Comparison of ENCODE assay signal across 24 cellular contexts in genomic region chr18:58152216-58152615, GRCh38.
"Had no signal": no experiment of that assay in that cellular context is flagged by ENCODE, and none has a peak within 500 bp of the region (broad histone marks: within the 10 kb centered on the region; RNA-seq: fewer than 3 reads in every experiment).

No MANE protein-coding gene starts in this region.

- H3K27me3 ChIP-seq: neutrophil, pancreas, right lobe of liver, sigmoid colon, stomach, thyroid gland, tibial nerve, upper lobe of right lung, uterus had no signal

- H3K36me3 ChIP-seq: neutrophil, pancreas, right lobe of liver, sigmoid colon, stomach, thoracic aorta, thyroid gland, tibial nerve, upper lobe of right lung, uterus had no signal

- ATAC-seq: naive thymus-derived CD8-positive, alpha-beta T cell; natural killer cell treated with Interleukin-12 subunit alpha and Interleukin-12 subunit beta and Interleukin-15 and Interleukin-18, amount 100 ng/mL, for 72 hours; pancreas; psoas muscle; right cardiac atrium; right lobe of liver; stimulated activated effector memory CD8-positive, alpha-beta T cell treated with anti-CD3 and anti-CD28 coated beads, Interleukin-12 subunit alpha, Interleukin-12 subunit beta, amount 100 ng/mL, for 72 hours; stimulated activated naive B cell treated with anti-CD40 and anti-IgM and Interleukin-4, amounts not matched to agents 10 μg/mL and 1 μg/mL and 100 μg/mL, for 72 hours; upper lobe of right lung had no signal

- H3K9me3 ChIP-seq: neutrophil, pancreas, psoas muscle, right lobe of liver, sigmoid colon, stomach, thoracic aorta, thyroid gland, tibial nerve, upper lobe of right lung, uterus had no signal

- DNase-seq: naive thymus-derived CD8-positive, alpha-beta T cell; nephron progenitor cell; nucleus accumbens; pancreas; psoas muscle; right cardiac atrium; right lobe of liver; sigmoid colon; small intestine; stimulated activated CD4-positive, alpha-beta T cell treated with anti-CD3 and anti-CD28 coated beads, Interleukin-15, amount 100 ng/mL, for 24 hours; stimulated activated CD4-positive, alpha-beta T cell treated with anti-CD3 and anti-CD28 coated beads, Interleukin-2, amount 100 ng/mL, for 24 hours; stimulated activated CD4-positive, alpha-beta T cell treated with anti-CD3 and anti-CD28 coated beads, Interleukin-2, amount 100 ng/mL, for 48 hours; stimulated activated CD4-positive, alpha-beta T cell treated with anti-CD3 and anti-CD28 coated beads, Interleukin-4, amount 100 ng/mL, for 24 hours; stimulated activated naive B cell treated with anti-CD40 and anti-IgM and Interleukin-4, amounts not matched to agents 10 μg/mL and 1 μg/mL and 100 μg/mL, for 72 hours; stimulated activated naive CD4-positive, alpha-beta T cell treated with Interleukin-2 at 50 U/mL for 16 hours; stomach; thyroid gland; upper lobe of right lung; uterus had no signal

- H3K27ac ChIP-seq: neutrophil, pancreas, psoas muscle, right lobe of liver, sigmoid colon, stomach, thoracic aorta, thyroid gland, tibial nerve, upper lobe of right lung, uterus had no signal

- H3K4me1 ChIP-seq: psoas muscle, uterus had no signal

- H3K4me3 ChIP-seq: pancreas, psoas muscle, right lobe of liver, sigmoid colon, stomach, thoracic aorta, thyroid gland, tibial nerve, upper lobe of right lung, uterus had no signal
